ENCODE assay signal across 8 cellular contexts in the genomic region with DNA sequence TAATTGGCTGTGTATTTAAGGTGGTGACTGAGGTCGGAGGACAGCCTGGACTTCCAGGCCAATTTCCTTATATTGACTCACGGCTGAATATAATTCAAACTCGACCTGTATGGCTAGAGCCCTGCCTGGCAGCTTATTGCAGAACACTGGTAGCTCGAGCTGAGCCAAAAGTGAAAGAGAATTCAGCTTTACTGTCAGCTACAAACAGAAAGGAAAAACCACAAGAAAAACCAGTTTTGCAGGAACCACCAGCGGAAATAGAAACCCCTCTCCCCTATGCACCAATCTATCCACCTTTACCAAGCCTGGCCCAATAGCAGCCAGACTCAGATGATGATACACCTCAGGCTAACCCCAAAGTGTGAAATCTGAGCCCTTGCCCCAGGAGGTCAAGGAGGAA.
DNase-seq lines count a peak whose midpoint lies in the region; ATAC-seq and TF ChIP-seq lines count a peak whose summit lies in the region.

No MANE protein-coding gene starts in this region.

- H3K4me1 Mint-ChIP-seq in natural killer cell: peaks cover 0 to 67% of the 10 kb centered on the region in 2 donors

- TF ChIP-seq CTCF in natural killer cell (IDR thresholded peaks at IDR 0.05): no peak

- no peaks in the 10 kb centered on the region for H3K9me3 Mint-ChIP-seq in activated naive CD4-positive, alpha-beta T cell treated with anti-CD3 and anti-CD28 coated beads, Interleukin-2, amount 50 U/mL, for 72 hours
- H3K9me3 Mint-ChIP-seq in natural killer cell: no peaks in the 10 kb centered on the region

- ATAC-seq in HG03442 (IDR thresholded peaks at IDR 0.05; ENCODE audit: unreplicated experiment): peak; percentile 39
- ATAC-seq in activated naive CD4-positive, alpha-beta T cell treated with anti-CD3 and anti-CD28 coated beads, Interleukin-2, amount 50 U/mL, for 72 hours: peak; percentile 76 to 90
- peak in 2 of 3 donors; percentile 54 to 59 for ATAC-seq in natural killer cell
- no peak for ATAC-seq in HG03378 (IDR thresholded peaks at IDR 0.05; ENCODE audit: unreplicated experiment)

- intact Hi-C loops in natural killer cell (cut with micrococcal nuclease): loop anchor here (1.0 kb wide), 1 partner anchor 68 kb away; no protein-coding TSS in a partner anchor

- peaks cover 0 to 9% of the 10 kb centered on the region in 2 donors for H3K36me3 Mint-ChIP-seq in activated naive CD4-positive, alpha-beta T cell treated with anti-CD3 and anti-CD28 coated beads, Interleukin-2, amount 50 U/mL, for 72 hours
- H3K36me3 Mint-ChIP-seq in natural killer cell: no peaks in the 10 kb centered on the region

- no peak overlapping the region for H3K4me3 Mint-ChIP-seq in natural killer cell

- no peaks in the 10 kb centered on the region for H3K27me3 Mint-ChIP-seq in natural killer cell (ENCODE audit: low read depth in 2 of 2)

- DNase-seq in GM03348 (ENCODE audit: low spot score): peak; percentile 9
- peak in 1 of 2 donors; percentile 8 for DNase-seq in activated naive CD4-positive, alpha-beta T cell treated with anti-CD3 and anti-CD28 coated beads, Interleukin-2, amount 50 U/mL, for 72 hours (ENCODE audit: low spot score in 2 of 2)
- no peak for DNase-seq in natural killer cell
- no peak for DNase-seq in NCI-H774 (lab: John Stamatoyannopoulos, UW)
- no peak for DNase-seq in NCI-H2029 (lab: John Stamatoyannopoulos, UW)
- no peak for DNase-seq in NCI-H2171 (lab: John Stamatoyannopoulos, UW)

- peak overlapping the region; percentile 93 to 98 for H3K27ac Mint-ChIP-seq in activated naive CD4-positive, alpha-beta T cell treated with anti-CD3 and anti-CD28 coated beads, Interleukin-2, amount 50 U/mL, for 72 hours
- peak overlapping the region in 1 of 2 donors; percentile 97 for H3K27ac Mint-ChIP-seq in natural killer cell
